Comparison of ENCODE assay signal across 12 cellular contexts in the genomic region with DNA sequence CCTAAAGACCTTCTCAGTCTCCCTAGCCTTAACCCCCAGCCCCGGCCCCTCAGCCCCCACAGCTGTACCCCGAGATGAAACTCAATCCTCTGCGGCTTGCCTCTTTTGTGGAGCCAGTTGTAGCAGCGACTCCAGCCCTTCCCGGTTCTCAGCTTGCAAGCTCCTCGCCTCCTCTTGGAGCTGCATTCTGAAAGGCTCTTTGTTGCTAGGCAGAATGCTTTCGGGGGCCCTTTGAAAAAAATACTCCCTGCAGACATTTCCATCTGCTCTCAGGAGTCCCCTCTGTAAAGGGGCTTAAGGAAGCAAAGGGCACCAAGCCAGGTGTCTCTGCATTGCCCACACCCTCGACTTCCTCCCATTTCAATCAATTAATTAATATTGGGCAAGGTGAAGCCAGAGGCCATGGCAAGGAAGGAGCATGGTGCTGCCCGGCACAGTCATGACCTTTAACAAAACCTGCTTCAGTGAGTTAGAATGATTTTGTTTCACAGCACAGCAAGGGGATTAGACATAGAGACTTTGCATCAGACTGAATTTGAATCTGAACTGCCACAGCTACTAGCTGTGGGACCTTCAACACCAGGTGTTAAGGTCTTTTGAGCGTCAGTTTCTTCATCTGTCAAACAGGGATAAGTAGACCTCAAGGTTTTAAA.
A peak's percentile ranks its signal among the peaks of the same experiment; 100 is the strongest.
DNase-seq lines count a peak whose midpoint lies in the region; ATAC-seq and TF ChIP-seq lines count a peak whose summit lies in the region.
"Had no signal": no experiment of that assay in that cellular context is flagged by ENCODE, and none has a peak within 500 bp of the region (broad histone marks: within the 10 kb centered on the region; RNA-seq: fewer than 3 reads in every experiment).

No MANE protein-coding gene starts in this region.

- H3K4me1 ChIP-seq in left ventricle myocardium inferior: peaks cover 31% of the 10 kb centered on the region
- H3K4me1 ChIP-seq in mesendoderm (ENCODE audit: control insufficient read depth, low read depth, low read length): no peaks in the 10 kb centered on the region

- no peak for DNase-seq in left ventricle myocardium superior
- no peak for DNase-seq in left ventricle myocardium inferior
- DNase-seq in choroid plexus epithelial cell (ENCODE audit: low read depth): peak; percentile 17
- peak; percentile 42 for DNase-seq in mesendoderm
- no peak for DNase-seq in NCI-H510A treated with DMSO at 0.1 percent for 48 hours (lab: John Stamatoyannopoulos, UW)
- DNase-seq in SHP77 (lab: John Stamatoyannopoulos, UW): no peak
- DNase-seq: activated CD8-positive, alpha-beta T cell treated with anti-CD3 and anti-CD28 coated beads, Interleukin-2, amount 10 ng/mL, durations not matched to agents 7 days and 5 days; activated naive CD4-positive, alpha-beta T cell treated with anti-CD3 and anti-CD28 coated beads, Interleukin-2, amount 10 ng/mL, durations not matched to agents 7 days and 5 days; MM.1S; upper lobe of left lung had no signal

- no peak overlapping the region for H3K23ac ChIP-seq in mesendoderm (ENCODE audit: low read length)

- H2AK5ac ChIP-seq in mesendoderm (ENCODE audit: low read length): no peak overlapping the region

- no peak overlapping the region for H3K4me2 ChIP-seq in mesendoderm (ENCODE audit: low read length)

- no peak overlapping the region for H3K4ac ChIP-seq in mesendoderm (ENCODE audit: low read depth, low read length)

- no peak overlapping the region for H2BK5ac ChIP-seq in mesendoderm (ENCODE audit: low read length)

- no peak overlapping the region for H3K9ac ChIP-seq in mesendoderm (ENCODE audit: low read length)

- no peak overlapping the region for H4K8ac ChIP-seq in mesendoderm (ENCODE audit: low read depth, low read length)

- H4K5ac ChIP-seq in mesendoderm (ENCODE audit: low read length): no peak overlapping the region

- no peaks in the 10 kb centered on the region for H3K27me3 ChIP-seq in left ventricle myocardium inferior (ENCODE audit: low read depth)
- H3K27me3 ChIP-seq in mesendoderm (ENCODE audit: insufficient read depth, low read length, poor library complexity): no peaks in the 10 kb centered on the region
- H3K27me3 ChIP-seq: upper lobe of left lung had no signal

- intact Hi-C loops in left ventricle myocardium superior (cut with micrococcal nuclease): no loop called here
- intact Hi-C loops in left ventricle myocardium inferior (cut with micrococcal nuclease): no loop called here

- ATAC-seq in left ventricle myocardium superior (peak; percentile 29), GM21367 (IDR thresholded peaks at IDR 0.05; ENCODE audit: unreplicated experiment) (no peak)
- ATAC-seq: activated CD8-positive, alpha-beta T cell treated with anti-CD3 and anti-CD28 coated beads, Interleukin-2, amount 10 ng/mL, durations not matched to agents 7 days and 5 days had no signal

- TF ChIP-seq CTCF in left ventricle myocardium inferior (IDR thresholded peaks at IDR 0.05; ENCODE audit: borderline replicate concordance) (no peak), choroid plexus epithelial cell (conservative IDR thresholded peaks at IDR 0.05; ENCODE audit: low read depth, low read length) (no peak)

- H3K27ac ChIP-seq in left ventricle myocardium inferior (replicated peaks): no peak overlapping the region
- no peak overlapping the region for H3K27ac ChIP-seq in mesendoderm (ENCODE audit: low read depth, low read length)
- H3K27ac ChIP-seq in temporal lobe (ENCODE audit: low read depth, low read length): peak overlapping the region; percentile 30
- H3K27ac ChIP-seq: upper lobe of left lung had no signal

- H3K36me3 ChIP-seq in left ventricle myocardium inferior (no peaks in the 10 kb centered on the region), mesendoderm (ENCODE audit: control insufficient read depth, insufficient read depth, low read length) (no peaks in the 10 kb centered on the region)
- H3K36me3 ChIP-seq: upper lobe of left lung had no signal

- H2BK15ac ChIP-seq in mesendoderm (replicated peaks; ENCODE audit: low read depth): no peak overlapping the region

- H2BK120ac ChIP-seq in mesendoderm (ENCODE audit: low read depth, low read length): no peak overlapping the region

- no peaks in the 10 kb centered on the region for H3K79me2 ChIP-seq in mesendoderm (ENCODE audit: control insufficient read depth, insufficient read depth, low read length)

- H3K18ac ChIP-seq in mesendoderm (ENCODE audit: low read length): no peak overlapping the region

- no CpG with 5 or more reads among the region's 10 CpGs for WGBS in mesendoderm (ENCODE audit: extremely low coverage, insufficient coverage, low lambda C conversion rate)

- H3K56ac ChIP-seq in mesendoderm (ENCODE audit: low read length): no peak overlapping the region

- H3K9me3 ChIP-seq in left ventricle myocardium inferior (replicated peaks): no peaks in the 10 kb centered on the region
- H3K9me3 ChIP-seq: upper lobe of left lung had no signal

- H3K79me1 ChIP-seq in mesendoderm (ENCODE audit: low read length): no peaks in the 10 kb centered on the region

- H3K4me3 ChIP-seq in left ventricle myocardium inferior (no peak overlapping the region), choroid plexus epithelial cell (ENCODE audit: low read depth, low read length) (no peak overlapping the region), mesendoderm (ENCODE audit: low read length) (no peak overlapping the region)
- H3K4me3 ChIP-seq: upper lobe of left lung had no signal

Comparison
In these comparisons a context has a peak if more than half of its experiments do, and no peak if none do; other contexts are left out.
1. DNase-seq: peak in choroid plexus epithelial cell (single experiment) and mesendoderm (single experiment); none in left ventricle myocardium superior (single experiment), left ventricle myocardium inferior (single experiment), NCI-H510A treated with DMSO at 0.1 percent for 48 hours (single experiment) and SHP77 (0 of 2).